In genomic region chr6:143744593-143745151, GRCh38 we compare ENCODE assay signal across 9 cellular contexts.
DNase-seq lines count a peak whose midpoint lies in the region; ATAC-seq, FAIRE-seq and TF ChIP-seq lines count a peak whose summit lies in the region.
"Had no signal": no experiment of that assay in that cellular context is flagged by ENCODE, and none has a peak within 500 bp of the region (broad histone marks: within the 10 kb centered on the region; RNA-seq: fewer than 3 reads in every experiment).

No MANE protein-coding gene starts in this region.

- intact Hi-C loops in left ventricle myocardium superior (cut with micrococcal nuclease) = no loop called here
- intact Hi-C loops in psoas muscle (cut with DNase I) = loop anchor here in 1 of 2 donors (5.0 to 10.0 kb wide), 2 partner anchors 62 to 150 kb away; no protein-coding TSS in a partner anchor
- intact Hi-C loops in activated T-helper 2 cell treated with anti-CD3 and anti-CD28 coated beads, Interferon-gamma antibody, Interleukin-2, Interleukin-4, amounts not matched to agents 10 μg/mL and 5 μg/mL and 100 μg/mL, durations not matched to agents 14 hours and 24 hours and 36 hours (cut with micrococcal nuclease) = no loop called here

- H3K9me3 ChIP-seq in RWPE2 (ENCODE audit: severe bottlenecking) = no peaks in the 10 kb centered on the region
- no peaks in the 10 kb centered on the region for H3K9me3 ChIP-seq in psoas muscle

- H3K4me3 Mint-ChIP-seq in activated T-helper 2 cell treated with anti-CD3 and anti-CD28 coated beads, Interferon-gamma antibody, Interleukin-2, Interleukin-4, amounts not matched to agents 10 μg/mL and 5 μg/mL and 100 μg/mL, durations not matched to agents 14 hours and 24 hours and 36 hours (ENCODE audit: low read depth) = no peak overlapping the region

- H3K27ac Mint-ChIP-seq in activated T-helper 2 cell treated with anti-CD3 and anti-CD28 coated beads, Interferon-gamma antibody, Interleukin-2, Interleukin-4, amounts not matched to agents 10 μg/mL and 5 μg/mL and 100 μg/mL, durations not matched to agents 14 hours and 24 hours and 36 hours = no peak overlapping the region

- FAIRE-seq in D721Med (lab: Jason Lieb, UNC) = no peak

- H3K27me3 Mint-ChIP-seq in activated T-helper 2 cell treated with anti-CD3 and anti-CD28 coated beads, Interferon-gamma antibody, Interleukin-2, Interleukin-4, amounts not matched to agents 10 μg/mL and 5 μg/mL and 100 μg/mL, durations not matched to agents 14 hours and 24 hours and 36 hours (ENCODE audit: low read depth) = no peaks in the 10 kb centered on the region

- H3K4me1 ChIP-seq in RWPE2 (ENCODE audit: insufficient read depth, poor library complexity, severe bottlenecking) = no peaks in the 10 kb centered on the region
- H3K4me1 ChIP-seq in psoas muscle = peaks cover 34% of the 10 kb centered on the region

- TF ChIP-seq CTCF in RWPE2 (IDR thresholded peaks at IDR 0.05; ENCODE audit: poor library complexity, severe bottlenecking) = no peak
- no peak for TF ChIP-seq CTCF in psoas muscle (IDR thresholded peaks at IDR 0.05)
- no peak for TF ChIP-seq CTCF in D721Med (IDR thresholded peaks at IDR 0.05; ENCODE audit: insufficient read depth, missing control alignments)

- H3K36me3 Mint-ChIP-seq in activated T-helper 2 cell treated with anti-CD3 and anti-CD28 coated beads, Interferon-gamma antibody, Interleukin-2, Interleukin-4, amounts not matched to agents 10 μg/mL and 5 μg/mL and 100 μg/mL, durations not matched to agents 14 hours and 24 hours and 36 hours (ENCODE audit: low read depth) = no peaks in the 10 kb centered on the region

- no peaks in the 10 kb centered on the region for H3K27me3 ChIP-seq in RWPE2 (ENCODE audit: insufficient read depth, poor library complexity, severe bottlenecking)
- no peaks in the 10 kb centered on the region for H3K27me3 ChIP-seq in psoas muscle (ENCODE audit: insufficient read depth in 3 of 3, low read length in 2 of 3)

- H3K36me3 ChIP-seq in RWPE2 (ENCODE audit: low read depth) (peaks cover 2% of the 10 kb centered on the region; the same call in 1 of the 2 replicates), psoas muscle (ENCODE audit: insufficient read depth in 1 of 2, low read depth in 1 of 2) (no peaks in the 10 kb centered on the region)

- peak; percentile 29; the same call in 1 of the 3 replicates for ATAC-seq in RWPE2 (ENCODE audit: low read depth)
- peak; percentile 17 for ATAC-seq in left ventricle myocardium superior
- peak in 1 of 4 donors; percentile 23 for ATAC-seq in psoas muscle
- ATAC-seq in GM18858 (IDR thresholded peaks at IDR 0.05; ENCODE audit: unreplicated experiment) = no peak

- peak; percentile 52 for DNase-seq in DMS53 treated with DMSO at 0.1 percent for 48 hours (lab: John Stamatoyannopoulos, UW; ENCODE audit: unreplicated experiment)
- DNase-seq in RWPE2 (ENCODE audit: low spot score) = no peak
- no peak for DNase-seq in left ventricle myocardium superior
- DNase-seq in psoas muscle = no peak
- no peak for DNase-seq in activated T-helper 2 cell treated with anti-CD3 and anti-CD28 coated beads, Interferon-gamma antibody, Interleukin-2, Interleukin-4, amounts not matched to agents 10 μg/mL and 5 μg/mL and 100 μg/mL, durations not matched to agents 14 hours and 24 hours and 36 hours (ENCODE audit: low spot score)
- DNase-seq in D721Med (ENCODE audit: insufficient read length, low spot score) = no peak
- no peak for DNase-seq in AG08396 (ENCODE audit: low spot score)
- DNase-seq: stimulated activated CD8-positive, alpha-beta memory T cell treated with anti-CD3 and anti-CD28 coated beads, Interleukin-4, amount 100 ng/mL, for 48 hours had no signal

- peaks cover 1% of the 10 kb centered on the region for H3K4me1 Mint-ChIP-seq in activated T-helper 2 cell treated with anti-CD3 and anti-CD28 coated beads, Interferon-gamma antibody, Interleukin-2, Interleukin-4, amounts not matched to agents 10 μg/mL and 5 μg/mL and 100 μg/mL, durations not matched to agents 14 hours and 24 hours and 36 hours (ENCODE audit: low read depth)

- 59 to 65% (median 64%) methylated on average over 8 of the region's 8 CpGs for WGBS in psoas muscle, 3 donors

- H3K4me3 ChIP-seq in RWPE2 (ENCODE audit: severe bottlenecking) = no peak overlapping the region
- peak overlapping the region; percentile 37 for H3K4me3 ChIP-seq in psoas muscle

- H3K27ac ChIP-seq in RWPE2 (ENCODE audit: poor library complexity, severe bottlenecking) (no peak overlapping the region), psoas muscle (peak overlapping the region; percentile 6)

- H3K9me3 Mint-ChIP-seq in activated T-helper 2 cell treated with anti-CD3 and anti-CD28 coated beads, Interferon-gamma antibody, Interleukin-2, Interleukin-4, amounts not matched to agents 10 μg/mL and 5 μg/mL and 100 μg/mL, durations not matched to agents 14 hours and 24 hours and 36 hours = no peaks in the 10 kb centered on the region
